8 cellular contexts compared by ENCODE assay signal in genomic region chr12:2752676-2753371, GRCh38. TPM values are rescaled to one million over a fixed set of nuclear protein-coding genes. Genes with fewer than 3 reads are reported as not detected.
A peak's percentile ranks its signal among the peaks of the same experiment; 100 is the strongest.
DNase-seq lines count a peak whose midpoint lies in the region; ATAC-seq and TF ChIP-seq lines count a peak whose summit lies in the region.

No MANE protein-coding gene starts in this region.

- in situ Hi-C loops in ACHN (cut with HindIII; ENCODE audit: low pct_ligation_motif_present, low pct_unique_long_range_greater_than_20kb, low sequenced_read_pairs) = no loop called here

- H3K9me3 Mint-ChIP-seq in activated naive CD4-positive, alpha-beta T cell treated with anti-CD3 and anti-CD28 coated beads, Interleukin-2, amount 50 U/mL, for 24 hours = no peaks in the 10 kb centered on the region

- H3K27me3 ChIP-seq in upper lobe of right lung = peaks cover 16% of the 10 kb centered on the region

- DNase-seq in ACHN (peak; percentile 82), HFF-Myc (ENCODE audit: extremely low read depth, low read depth) (peak; percentile 36), T follicular helper cell (ENCODE audit: low read depth) (peak; percentile 68), Right ventricle myocardium superior (peak; percentile 82), posterior vena cava (ENCODE audit: low spot score) (peak; percentile 95), upper lobe of right lung (peak; percentile 87), cortex of kidney (lab: John Stamatoyannopoulos, UW) (no peak)

- no peaks in the 10 kb centered on the region for H3K36me3 ChIP-seq in upper lobe of right lung

- peak overlapping the region; percentile 41 for H3K27ac Mint-ChIP-seq in activated naive CD4-positive, alpha-beta T cell treated with anti-CD3 and anti-CD28 coated beads, Interleukin-2, amount 50 U/mL, for 24 hours

- no peak overlapping the region for H3K27ac ChIP-seq in upper lobe of right lung

- peak; percentile 99 for ATAC-seq in Right ventricle myocardium superior (ENCODE audit: poor library complexity)
- peak; percentile 99 for ATAC-seq in upper lobe of right lung

- H3K4me1 Mint-ChIP-seq in activated naive CD4-positive, alpha-beta T cell treated with anti-CD3 and anti-CD28 coated beads, Interleukin-2, amount 50 U/mL, for 24 hours = peaks cover 5% of the 10 kb centered on the region

- peaks cover 13% of the 10 kb centered on the region for H3K27me3 Mint-ChIP-seq in activated naive CD4-positive, alpha-beta T cell treated with anti-CD3 and anti-CD28 coated beads, Interleukin-2, amount 50 U/mL, for 24 hours

- intact Hi-C loops in Right ventricle myocardium superior (cut with DNase I) (no loop called here), posterior vena cava (cut with DNase I) (no loop called here), upper lobe of right lung (cut with DNase I) (no loop called here)

- peaks cover 4% of the 10 kb centered on the region for H3K36me3 Mint-ChIP-seq in activated naive CD4-positive, alpha-beta T cell treated with anti-CD3 and anti-CD28 coated beads, Interleukin-2, amount 50 U/mL, for 24 hours

- no peak overlapping the region for H3K4me3 Mint-ChIP-seq in activated naive CD4-positive, alpha-beta T cell treated with anti-CD3 and anti-CD28 coated beads, Interleukin-2, amount 50 U/mL, for 24 hours

- H3K4me3 ChIP-seq in HFF-Myc (replicated peaks; ENCODE audit: low read depth, low read length) (no peak overlapping the region), upper lobe of right lung (no peak overlapping the region)

- no peaks in the 10 kb centered on the region for H3K4me1 ChIP-seq in upper lobe of right lung

- TF ChIP-seq CTCF in HFF-Myc (IDR thresholded peaks at IDR 0.05; ENCODE audit: low read depth, low read length, missing control alignments) (peak; percentile 42), upper lobe of right lung (IDR thresholded peaks at IDR 0.05) (no peak)

- no peaks in the 10 kb centered on the region for H3K9me3 ChIP-seq in upper lobe of right lung

RNA-seq across cellular contexts. Expression of gene FKBP4, which starts 41.9 kb away (rescaled TPM):
- total RNA-seq in Right ventricle myocardium superior (63.3 TPM), posterior vena cava (10 to 100 TPM; 35.7 to 43.1 TPM), upper lobe of right lung (56.9 TPM)

RNA-seq across cellular contexts. Expression of gene ITFG2, which starts 59.6 kb away (rescaled TPM):
- 12.2 TPM for total RNA-seq in Right ventricle myocardium superior
- 10 to 100 TPM; 16.7 to 28.3 TPM for total RNA-seq in posterior vena cava
- total RNA-seq in upper lobe of right lung = 42.3 TPM
